8 cellular contexts compared by ENCODE assay signal in genomic region chr19:36572593-36573019, GRCh38. TPM values are rescaled to one million over a fixed set of nuclear protein-coding genes. Genes with fewer than 3 reads are reported as not detected.
A peak's percentile ranks its signal among the peaks of the same experiment; 100 is the strongest.
DNase-seq lines count a peak whose midpoint lies in the region; ATAC-seq and TF ChIP-seq lines count a peak whose summit lies in the region.

No MANE protein-coding gene starts in this region.

- H2AFZ ChIP-seq in ACC112 (ENCODE audit: low read length, unreplicated experiment) (peak overlapping the region; percentile 90), KMS-11 (ENCODE audit: low read depth) (peak overlapping the region; percentile 91)

- peaks cover 36 to 79% (median 74%) of the 10 kb centered on the region in 5 donors for H3K36me3 Mint-ChIP-seq in naive thymus-derived CD4-positive, alpha-beta T cell

- H3K27me3 ChIP-seq in ACC112 (ENCODE audit: insufficient read depth, low read length) (no peaks in the 10 kb centered on the region), KMS-11 (ENCODE audit: insufficient read depth, low read depth) (no peaks in the 10 kb centered on the region), colonic mucosa (no peaks in the 10 kb centered on the region)
- H3K27me3 ChIP-seq in naive thymus-derived CD4-positive, alpha-beta T cell (ENCODE audit: control insufficient read depth in 2 of 2, insufficient read depth in 2 of 2, low read length in 2 of 2) = no peaks in the 10 kb centered on the region

- H3K79me2 ChIP-seq in ACC112 (ENCODE audit: control insufficient read depth, insufficient read depth, low read length, unreplicated experiment) = peaks cover 45% of the 10 kb centered on the region
- H3K79me2 ChIP-seq in KMS-11 (ENCODE audit: insufficient read depth, low read depth) = 0 out of 2 replicates have a peak, but pooled peaks cover 6% of the 10 kb centered on the region

- no peaks in the 10 kb centered on the region for H3K9me3 ChIP-seq in colonic mucosa
- H3K9me3 ChIP-seq in naive thymus-derived CD4-positive, alpha-beta T cell (ENCODE audit: control insufficient read depth in 2 of 3, low read length in 3 of 3) = peaks cover 0 to 23% (median 8%) of the 10 kb centered on the region in 3 experiments

- H4K20me1 ChIP-seq in KMS-11 (ENCODE audit: insufficient read depth) = no peaks in the 10 kb centered on the region

- H3K27ac ChIP-seq in ACC112 (ENCODE audit: low read depth, low read length) (peak overlapping the region; percentile 82), KMS-11 (peak overlapping the region; percentile 50), colonic mucosa (peak overlapping the region; percentile 61)
- peak overlapping the region; percentile 98 for H3K27ac ChIP-seq in naive thymus-derived CD4-positive, alpha-beta T cell (ENCODE audit: low read depth, low read length)

- peak overlapping the region; percentile 80 to 100 (median 93) for H3K4me3 Mint-ChIP-seq in naive thymus-derived CD4-positive, alpha-beta T cell

- intact Hi-C loops in colonic mucosa (cut with DNase I) = loop anchor here (5.0 kb wide), 1 partner anchor 95 kb away; the partner anchor contains the start of gene ZNF461
- intact Hi-C loops in naive thymus-derived CD4-positive, alpha-beta T cell (cut with micrococcal nuclease) = loop anchor here (1.0 to 10.0 kb wide), 20 partner anchors 33 to 1335 kb away; partner anchors contain the start of genes ZFP14 (in 2 of the 2), ZNF260 (in 2 of the 2), ZNF345 (in 2 of the 2) and ZNF382 (in 2 of the 2)

- peak overlapping the region; percentile 98 for H3K4me3 ChIP-seq in ACC112 (ENCODE audit: low read depth, low read length)
- H3K4me3 ChIP-seq in KMS-11 (IDR thresholded peaks at IDR 0.05; ENCODE audit: insufficient read depth, low read depth, low read length) = no peak overlapping the region
- H3K4me3 ChIP-seq in colonic mucosa = peak overlapping the region; percentile 72
- H3K4me3 ChIP-seq in naive thymus-derived CD4-positive, alpha-beta T cell (ENCODE audit: low read length) = peak overlapping the region; percentile 95

- peaks cover 4 to 70% (median 33%) of the 10 kb centered on the region in 11 donors for H3K9me3 Mint-ChIP-seq in naive thymus-derived CD4-positive, alpha-beta T cell

- H3K4me1 Mint-ChIP-seq in naive thymus-derived CD4-positive, alpha-beta T cell = peaks cover 23 to 52% (median 44%) of the 10 kb centered on the region in 7 donors

- no peak for TF ChIP-seq CTCF in KMS-11 (conservative IDR thresholded peaks at IDR 0.05; ENCODE audit: low read depth, low read length)
- no peak for TF ChIP-seq CTCF in colonic mucosa (IDR thresholded peaks at IDR 0.05)

- CTCF ChIA-PET in naive thymus-derived CD4-positive, alpha-beta T cell (lab: Charles Lee) = no interaction called here

- H3K4me1 ChIP-seq in ACC112 (ENCODE audit: control insufficient read depth, insufficient read depth, low read length, unreplicated experiment) (peaks cover 10% of the 10 kb centered on the region), KMS-11 (ENCODE audit: low read depth, poor library complexity, severe bottlenecking) (no peaks in the 10 kb centered on the region), colonic mucosa (peaks cover 9% of the 10 kb centered on the region)
- peaks cover 0 to 15% of the 10 kb centered on the region in 2 donors for H3K4me1 ChIP-seq in naive thymus-derived CD4-positive, alpha-beta T cell (ENCODE audit: control insufficient read depth in 2 of 2, insufficient read depth in 2 of 2, low read length in 2 of 2)

- H3K27me3 Mint-ChIP-seq in naive thymus-derived CD4-positive, alpha-beta T cell = no peaks in the 10 kb centered on the region

- ATAC-seq in naive thymus-derived CD4-positive, alpha-beta T cell = no peak
- ATAC-seq in GM21423 (IDR thresholded peaks at IDR 0.05; ENCODE audit: unreplicated experiment) = no peak

- H3K9ac ChIP-seq in KMS-11 (peak overlapping the region; percentile 64; the same call in 1 of the 2 replicates), colonic mucosa (ENCODE audit: low read depth in 2 of 2, low read length in 2 of 2) (peak overlapping the region; percentile 70 to 85)

- peak overlapping the region; percentile 94 to 100 (median 98) for H3K27ac Mint-ChIP-seq in naive thymus-derived CD4-positive, alpha-beta T cell

- POLR2A ChIA-PET in naive thymus-derived CD4-positive, alpha-beta T cell (lab: Charles Lee) = interaction anchor here (0.5 to 2.0 kb wide), 11 partner anchors 10 to 277 kb away, joined by 3 to 18 read pairs (median 4); partner anchors contain the start of genes ZFP14, ZNF260, ZNF382 and ZNF566

- peaks cover 25% of the 10 kb centered on the region for H3K36me3 ChIP-seq in ACC112 (ENCODE audit: insufficient read depth, low read length)
- H3K36me3 ChIP-seq in KMS-11 (ENCODE audit: insufficient read depth) = no peaks in the 10 kb centered on the region
- H3K36me3 ChIP-seq in colonic mucosa = peaks cover 9% of the 10 kb centered on the region
- H3K36me3 ChIP-seq in naive thymus-derived CD4-positive, alpha-beta T cell (ENCODE audit: control insufficient read depth in 2 of 3, insufficient read depth in 3 of 3, low read length in 3 of 3) = peaks cover 4 to 48% (median 6%) of the 10 kb centered on the region in 3 experiments

- peak overlapping the region; percentile 34; the same call in 1 of the 2 replicates for H3K4me2 ChIP-seq in KMS-11

- DNase-seq in colonic mucosa = no peak
- DNase-seq in naive thymus-derived CD4-positive, alpha-beta T cell = peak in 1 of 9 donors; percentile 13
- no peak for DNase-seq in NCI-H187 treated with DMSO at 0.1 percent for 48 hours (lab: John Stamatoyannopoulos, UW)
- no peak for DNase-seq in activated CD4-positive, CD25-positive, alpha-beta regulatory T cell treated with anti-CD3 and anti-CD28 coated beads, Interleukin-2, amount 50 U/mL, for 72 hours
- no peak for DNase-seq in DMS 273 (lab: John Stamatoyannopoulos, UW; ENCODE audit: unreplicated experiment)

RNA-seq across cellular contexts. Expression of gene ZNF529, which starts 0.5 kb away (rescaled TPM):
- 1 to 10 TPM; 2.1 to 5.0 TPM for total RNA-seq in colonic mucosa
- 10 to 100 TPM; 22.6 to 37.8 (median 33.8) TPM for total RNA-seq in naive thymus-derived CD4-positive, alpha-beta T cell
- polyA plus RNA-seq in naive thymus-derived CD4-positive, alpha-beta T cell = 10 to 100 TPM in 1 of 2 donors, 1 to 10 TPM in 1; 9.9 to 12.3 TPM

RNA-seq across cellular contexts. Expression of gene ZNF382, which starts 32.5 kb away (rescaled TPM):
- total RNA-seq in colonic mucosa = 1 to 10 TPM in 1 of 2 donors, under 1 TPM in 1; 0.37 to 1.9 TPM
- 10 to 100 TPM in 3 of 5 experiments, 1 to 10 TPM in 2; 5.4 to 20.2 (median 12.2) TPM for total RNA-seq in naive thymus-derived CD4-positive, alpha-beta T cell
- 10 to 100 TPM in 1 of 2 donors, 1 to 10 TPM in 1; 7.3 to 10.3 TPM for polyA plus RNA-seq in naive thymus-derived CD4-positive, alpha-beta T cell

RNA-seq across cellular contexts. Expression of gene ZNF260, which starts 44.5 kb away (rescaled TPM):
- 1 to 10 TPM; 4.8 to 6.4 TPM for total RNA-seq in colonic mucosa
- 10 to 100 TPM in 3 of 5 experiments, 1 to 10 TPM in 2; 2.9 to 13.2 (median 11.3) TPM for total RNA-seq in naive thymus-derived CD4-positive, alpha-beta T cell
- 10 to 100 TPM in 1 of 2 donors, 1 to 10 TPM in 1; 6.1 to 15.3 TPM for polyA plus RNA-seq in naive thymus-derived CD4-positive, alpha-beta T cell
